8 cellular contexts compared by ENCODE assay signal in the genomic region with DNA sequence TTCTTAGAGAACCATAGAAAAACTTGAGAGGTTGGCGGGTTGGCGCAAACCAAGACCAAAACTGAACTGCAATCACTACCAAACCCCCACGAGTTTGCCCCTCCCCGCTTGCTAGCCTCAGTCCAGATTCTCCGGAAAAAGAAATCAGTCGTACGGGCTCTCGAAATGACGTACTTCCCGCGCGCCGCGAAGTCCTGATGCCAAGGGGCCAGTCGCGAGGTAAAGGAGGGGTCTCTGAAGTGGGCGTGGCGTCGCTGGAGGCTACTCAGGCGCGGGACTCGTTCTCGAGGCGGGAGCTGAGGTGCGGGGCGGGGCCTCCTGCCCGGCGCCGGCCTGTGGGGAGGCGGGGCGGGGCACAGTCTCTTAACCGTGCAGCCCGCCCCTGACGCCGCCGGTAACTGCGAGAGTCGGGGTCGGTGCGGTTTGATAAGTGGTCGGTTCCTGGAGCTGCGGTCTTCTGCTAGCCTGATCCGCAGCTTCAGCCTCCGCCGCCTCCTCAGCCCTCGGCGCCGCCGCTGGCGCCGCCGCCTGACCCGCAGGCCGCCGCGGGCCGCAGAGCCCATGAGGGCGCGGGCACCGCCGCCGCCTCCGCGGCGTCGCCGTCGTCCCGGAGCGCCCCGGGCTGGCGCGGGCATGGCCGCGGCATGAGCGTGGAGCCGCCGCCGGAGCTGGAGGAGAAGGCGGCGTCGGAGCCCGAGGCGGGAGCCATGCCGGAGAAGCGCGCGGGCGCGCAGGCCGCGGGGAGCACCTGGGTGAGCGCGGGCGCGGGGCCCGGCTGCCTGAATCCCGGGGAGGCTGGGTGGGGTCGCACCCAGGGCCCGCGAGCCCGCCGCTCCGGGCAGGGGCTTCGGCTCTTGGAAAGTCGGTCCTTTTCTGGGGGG. TPM values are rescaled to one million over a fixed set of nuclear protein-coding genes. Genes with fewer than 3 reads are reported as not detected.
A peak's percentile ranks its signal among the peaks of the same experiment; 100 is the strongest.
DNase-seq lines count a peak whose midpoint lies in the region; ATAC-seq and TF ChIP-seq lines count a peak whose summit lies in the region.
"Not testable (repeated sequence)": the region's sequence is repeated elsewhere in the genome, so short reads cannot be mapped to it uniquely, and the experiment has no call there.

No MANE protein-coding gene starts in this region.

- H3K4me1 Mint-ChIP-seq in T-cell, result peaks cover 5 to 18% (median 18%) of the 10 kb centered on the region in 3 donors
- not testable (repeated sequence) for H3K4me1 Mint-ChIP-seq in progenitor cell of endocrine pancreas (ENCODE audit: low read depth)

- DNase-seq in NCI-H146 treated with DMSO at 0.1 percent for 48 hours (lab: John Stamatoyannopoulos, UW; ENCODE audit: unreplicated experiment) (peak; percentile 62), T-cell (peak; percentile 75 to 89 (median 84)), amniotic epithelial cell (ENCODE audit: low read depth) (peak; percentile 85), left cardiac atrium (peak; percentile 92), progenitor cell of endocrine pancreas (ENCODE audit: low spot score, unreplicated experiment) (peak; percentile 77), ureter (ENCODE audit: low spot score) (peak; percentile 89)

- intact Hi-C loops in left cardiac atrium (cut with DNase I), result not testable (repeated sequence)

- H3K4me3 Mint-ChIP-seq in T-cell (peak overlapping the region; percentile 85 to 87 (median 86)), progenitor cell of endocrine pancreas (ENCODE audit: low read depth) (peak overlapping the region; percentile 86)

- H3K36me3 Mint-ChIP-seq in T-cell; progenitor cell of endocrine pancreas (ENCODE audit: insufficient read depth): not testable (repeated sequence)

- H3K27me3 Mint-ChIP-seq in T-cell, result not testable (repeated sequence)
- peaks cover 13% of the 10 kb centered on the region for H3K27me3 Mint-ChIP-seq in progenitor cell of endocrine pancreas

- H3K27ac Mint-ChIP-seq in T-cell (peak overlapping the region; percentile 85 to 86), progenitor cell of endocrine pancreas (peak overlapping the region; percentile 95)

- POLR2A ChIA-PET in T-cell (lab: Charles Lee), result not testable (repeated sequence)

- ATAC-seq in GM18499 (IDR thresholded peaks at IDR 0.05; ENCODE audit: insufficient read depth, unreplicated experiment), result peak; percentile 58
- peak; percentile 89 for ATAC-seq in HG02885 (IDR thresholded peaks at IDR 0.05; ENCODE audit: poor library complexity, unreplicated experiment)
- ATAC-seq in T-cell (replicated peaks in 1 of 4), result peak; percentile 96 to 98 (median 98)
- ATAC-seq in left cardiac atrium, result peak; percentile 99 to 100

- CTCF ChIA-PET in T-cell (lab: Charles Lee), result not testable (repeated sequence)

- not testable (repeated sequence) for TF ChIP-seq CTCF in progenitor cell of endocrine pancreas (IDR thresholded peaks at IDR 0.05; ENCODE audit: unreplicated experiment)

- H3K9me3 Mint-ChIP-seq in T-cell; progenitor cell of endocrine pancreas (ENCODE audit: low read depth): not testable (repeated sequence)

RNA-seq across cellular contexts. Expression of a gene that starts 46.0 kb away (rescaled TPM):
- not detected for total RNA-seq in T-cell
- not detected for total RNA-seq in left cardiac atrium
- 0.16 TPM in 1 of 2 replicates, not detected in the other for total RNA-seq in progenitor cell of endocrine pancreas
- total RNA-seq in ureter, result not detected

Comparison
In these comparisons a context has a peak if more than half of its experiments do, and no peak if none do; other contexts are left out.
1. Peak in every context shown above with its lines: DNase-seq and ATAC-seq.